Comparison of ENCODE assay signal across 17 cellular contexts in genomic region chr5:11027660-11028059, GRCh38.
A peak's percentile ranks its signal among the peaks of the same experiment; 100 is the strongest.
DNase-seq lines count a peak whose midpoint lies in the region; ATAC-seq and TF ChIP-seq lines count a peak whose summit lies in the region.
"Had no signal": no experiment of that assay in that cellular context is flagged by ENCODE, and none has a peak within 500 bp of the region (broad histone marks: within the 10 kb centered on the region; RNA-seq: fewer than 3 reads in every experiment).

No MANE protein-coding gene starts in this region.

- H3K36me3 ChIP-seq in MM.1S (replicated peaks; ENCODE audit: insufficient read depth, low read length), result no peaks in the 10 kb centered on the region
- H3K36me3 ChIP-seq: BE2C, brain microvascular endothelial cell, sigmoid colon had no signal

- ATAC-seq in GM18868 (IDR thresholded peaks at IDR 0.05; ENCODE audit: unreplicated experiment) (peak; percentile 88), GM21515 (IDR thresholded peaks at IDR 0.05; ENCODE audit: unreplicated experiment) (peak; percentile 67), HG02973 (IDR thresholded peaks at IDR 0.05; ENCODE audit: unreplicated experiment) (peak; percentile 70)
- ATAC-seq: HCT116, SK-N-SH treated with all-trans-retinoic acid at 6 μM for 48 hours had no signal

- no peaks in the 10 kb centered on the region for H3K79me2 ChIP-seq in MM.1S (ENCODE audit: low read length)

- H3K27ac ChIP-seq in MM.1S (ENCODE audit: low read length), result peak overlapping the region; percentile 41; the same call in 1 of the 2 replicates
- H3K27ac ChIP-seq: brain microvascular endothelial cell, sigmoid colon, VCaP had no signal

- H3K4me3 ChIP-seq in MM.1S (ENCODE audit: low read length), result peak overlapping the region; percentile 13; the same call in 1 of the 2 replicates
- H3K4me3 ChIP-seq: sigmoid colon had no signal

- peak overlapping the region; percentile 56 for H2AFZ ChIP-seq in MM.1S (ENCODE audit: low read length)

- no peaks in the 10 kb centered on the region for H3K9me2 ChIP-seq in MM.1S (replicated peaks; ENCODE audit: insufficient read depth, low read length)

- H3K4me1 ChIP-seq in MM.1S (ENCODE audit: low read length), result peaks cover 34% of the 10 kb centered on the region
- H3K4me1 ChIP-seq: BE2C, sigmoid colon had no signal

- no peaks in the 10 kb centered on the region for H3K27me3 ChIP-seq in MM.1S (replicated peaks; ENCODE audit: insufficient read depth, low read length)
- H3K27me3 ChIP-seq: BE2C, brain microvascular endothelial cell, sigmoid colon had no signal

- no peak overlapping the region for H3K9ac ChIP-seq in MM.1S (ENCODE audit: low read length)

- no peak for TF ChIP-seq CTCF in MM.1S (IDR thresholded peaks at IDR 0.05; ENCODE audit: low read length)

- DNase-seq in MM.1S (peak; percentile 53), OCI-M1 (lab: John Stamatoyannopoulos, UW) (no peak), amygdala (lab: John Stamatoyannopoulos, UW) (no peak), NCI-H1092 treated with DMSO at 0.1 percent for 48 hours (lab: John Stamatoyannopoulos, UW) (no peak), islet precursor cell (no peak)
- DNase-seq: activated naive CD4-positive, alpha-beta T cell; BE2C; brain microvascular endothelial cell; DMS79; mammary epithelial cell; sigmoid colon had no signal

- H3K4me2 ChIP-seq in MM.1S (ENCODE audit: low read depth, low read length), result peak overlapping the region; percentile 50; the same call in 1 of the 2 replicates

- H3K9me3 ChIP-seq in MM.1S (replicated peaks; ENCODE audit: insufficient read depth, low read length), result no peaks in the 10 kb centered on the region
- H3K9me3 ChIP-seq: BE2C had no signal

- H4K20me1 ChIP-seq in MM.1S (ENCODE audit: insufficient read depth, low read length), result no peaks in the 10 kb centered on the region

- H3F3A ChIP-seq in MM.1S (ENCODE audit: insufficient read depth, low read length), result no peaks in the 10 kb centered on the region
